ENCODE assay signal across 9 cellular contexts in genomic region chr9:136997355-136997754, GRCh38. TPM values are rescaled to one million over a fixed set of nuclear protein-coding genes. Genes with fewer than 3 reads are reported as not detected.
DNase-seq lines count a peak whose midpoint lies in the region; ATAC-seq and TF ChIP-seq lines count a peak whose summit lies in the region.
"Had no signal": no experiment of that assay in that cellular context is flagged by ENCODE, and none has a peak within 500 bp of the region (broad histone marks: within the 10 kb centered on the region; RNA-seq: fewer than 3 reads in every experiment).

No MANE protein-coding gene starts in this region.

- DNase-seq in PC-9 (no peak), MCF 10A (ENCODE audit: unreplicated experiment) (no peak), trophoblast cell (no peak), kidney tubule cell (ENCODE audit: low spot score) (no peak), cerebellum (ENCODE audit: low spot score) (no peak)
- DNase-seq: left cardiac atrium, SHP77 treated with DMSO at 0.1 percent for 48 hours had no signal

- H2AFZ ChIP-seq in PC-9, result no peak overlapping the region
- peak overlapping the region; percentile 11 for H2AFZ ChIP-seq in trophoblast cell (ENCODE audit: insufficient read depth, low read length, poor library complexity)

- H3K4me3 ChIP-seq in PC-9, result peak overlapping the region; percentile 53; the same call in 1 of the 2 replicates
- no peak overlapping the region for H3K4me3 ChIP-seq in trophoblast cell (ENCODE audit: low read depth, low read length)

- H3K9me3 Mint-ChIP-seq in MCF 10A (ENCODE audit: unreplicated experiment), result no peaks in the 10 kb centered on the region

- CTCF ChIA-PET in PC-9 (lab: Charles Lee), result interaction anchor here (0.6 to 2.1 kb wide), 2 partner anchors 32 to 58 kb away, joined by 3 to 10 read pairs; no protein-coding TSS in a partner anchor
- CTCF ChIA-PET in MCF 10A (lab: Yijun Ruan, JAX), result interaction anchor here (0.6 to 1.4 kb wide), 4 partner anchors 32 to 70 kb away, joined by 3 to 5 read pairs (median 4); partner anchors contain the start of gene C8G

- no peak overlapping the region for H3K9ac ChIP-seq in trophoblast cell (ENCODE audit: low read length)

- H2BK120ac ChIP-seq in trophoblast cell (ENCODE audit: insufficient read depth, low read length, poor library complexity), result peak overlapping the region; percentile 80

- H4K12ac ChIP-seq in trophoblast cell (ENCODE audit: low read depth, low read length), result peak overlapping the region; percentile 68

- H3K4me1 Mint-ChIP-seq in MCF 10A (ENCODE audit: insufficient read depth, unreplicated experiment), result peaks cover 4% of the 10 kb centered on the region

- H3K27me3 Mint-ChIP-seq in MCF 10A (ENCODE audit: insufficient read depth, unreplicated experiment), result no peaks in the 10 kb centered on the region

- peak overlapping the region; percentile 89 for H4K91ac ChIP-seq in trophoblast cell (ENCODE audit: low read depth, low read length)

- intact Hi-C loops in PC-9 (cut with micrococcal nuclease; ENCODE audit: unreplicated experiment) (loop anchor here (2.0 to 5.0 kb wide), 2 partner anchors 150 to 207 kb away; partner anchors contain the start of genes PHPT1 and TMEM141), MCF 10A (cut with micrococcal nuclease) (no loop called here)

- no peaks in the 10 kb centered on the region for H4K20me1 ChIP-seq in PC-9 (ENCODE audit: insufficient read depth)

- H3K14ac ChIP-seq in trophoblast cell (ENCODE audit: low read length), result peak overlapping the region; percentile 85

- H3K4me2 ChIP-seq in PC-9 (peak overlapping the region; percentile 94), trophoblast cell (ENCODE audit: low read length) (peak overlapping the region; percentile 57)

- no peak for ATAC-seq in GM18858 (IDR thresholded peaks at IDR 0.05; ENCODE audit: unreplicated experiment)

- H4K8ac ChIP-seq in trophoblast cell (ENCODE audit: low read depth, low read length), result peak overlapping the region; percentile 32

- H3K4me3 Mint-ChIP-seq in MCF 10A (ENCODE audit: unreplicated experiment), result peak overlapping the region; percentile 57

- H3K9me3 ChIP-seq in PC-9 (ENCODE audit: insufficient read depth, low read depth), result no peaks in the 10 kb centered on the region
- H3K9me3 ChIP-seq in trophoblast cell (ENCODE audit: insufficient read depth, low read depth, low read length), result no peaks in the 10 kb centered on the region

- BruUV-seq in PC-9 (replicated peaks; lab: Mats Ljungman, UMichigan), result TSS peak; percentile 40
- BruUV-seq in MCF 10A (replicated peaks; lab: Mats Ljungman, UMichigan), result no TSS peak

- peak overlapping the region; percentile 29 for H3K4ac ChIP-seq in trophoblast cell (ENCODE audit: low read depth, low read length)

- H3K27ac ChIP-seq in PC-9 (no peak overlapping the region), trophoblast cell (ENCODE audit: low read depth, low read length) (peak overlapping the region; percentile 48)
- H3K27ac ChIP-seq: brain microvascular endothelial cell had no signal

- WGBS in trophoblast cell (ENCODE audit: extremely low coverage, insufficient coverage, insufficient read length), result no CpG with 5 or more reads among the region's 10 CpGs

- H3K9me2 ChIP-seq in PC-9 (ENCODE audit: insufficient read depth), result no peaks in the 10 kb centered on the region

- H3K36me3 ChIP-seq in PC-9 (ENCODE audit: low read depth) (no peaks in the 10 kb centered on the region), trophoblast cell (ENCODE audit: control insufficient read depth in 1 of 2, insufficient read depth in 2 of 2, low read length in 2 of 2) (peaks cover 15 to 21% of the 10 kb centered on the region in 2 experiments)
- H3K36me3 ChIP-seq: brain microvascular endothelial cell had no signal

- H3K79me1 ChIP-seq in trophoblast cell (ENCODE audit: low read length), result peaks cover 42% of the 10 kb centered on the region

- H3K18ac ChIP-seq in trophoblast cell (ENCODE audit: low read length), result peak overlapping the region; percentile 86

- H2BK12ac ChIP-seq in trophoblast cell (ENCODE audit: low read length), result peak overlapping the region; percentile 85

- H3K27me3 ChIP-seq in PC-9 (ENCODE audit: insufficient read depth, low read depth), result no peaks in the 10 kb centered on the region
- H3K27me3 ChIP-seq in trophoblast cell (ENCODE audit: insufficient read depth, low read length), result no peaks in the 10 kb centered on the region
- H3K27me3 ChIP-seq: brain microvascular endothelial cell had no signal

- H2BK5ac ChIP-seq in trophoblast cell (ENCODE audit: low read depth, low read length, poor library complexity), result peak overlapping the region; percentile 79

- peaks cover 7% of the 10 kb centered on the region for H3K36me3 Mint-ChIP-seq in MCF 10A (ENCODE audit: insufficient read depth, unreplicated experiment)

- peaks cover 7% of the 10 kb centered on the region; the same call in 1 of the 2 replicates for H3K79me2 ChIP-seq in PC-9 (ENCODE audit: low read depth)
- H3K79me2 ChIP-seq in trophoblast cell (ENCODE audit: control insufficient read depth, insufficient read depth, low read length, poor library complexity), result peaks cover 14% of the 10 kb centered on the region

- H3F3A ChIP-seq in PC-9 (ENCODE audit: insufficient read depth, low read depth), result peaks cover 21% of the 10 kb centered on the region; the same call in 1 of the 2 replicates

- TF ChIP-seq CTCF in PC-9 (conservative IDR thresholded peaks at IDR 0.05) (no peak), MCF 10A (IDR thresholded peaks at IDR 0.05; ENCODE audit: unreplicated experiment) (no peak)

- POLR2A ChIA-PET in PC-9 (lab: Charles Lee; ENCODE audit: unreplicated experiment) (no interaction called here), MCF 10A (lab: Yijun Ruan, JAX) (interaction anchor here (0.5 kb wide), 1 partner anchor 213 kb away, joined by 3 read pairs; no protein-coding TSS in a partner anchor)

- H3K4me1 ChIP-seq in PC-9 (replicated peaks; ENCODE audit: insufficient read depth), result peaks cover 35% of the 10 kb centered on the region
- peaks cover 44 to 60% of the 10 kb centered on the region in 2 experiments for H3K4me1 ChIP-seq in trophoblast cell (ENCODE audit: control insufficient read depth in 1 of 2, insufficient read depth in 2 of 2, low read length in 2 of 2)

- H3K23ac ChIP-seq in trophoblast cell (ENCODE audit: low read length), result no peak overlapping the region

- H2AK5ac ChIP-seq in trophoblast cell (ENCODE audit: low read length), result peak overlapping the region; percentile 96

- no peak overlapping the region for H3K27ac Mint-ChIP-seq in MCF 10A (ENCODE audit: low read depth, unreplicated experiment)

RNA-seq across cellular contexts. Expression of gene CLIC3, which starts 1.0 kb away (rescaled TPM):
- total RNA-seq in PC-9 (2021) (24.1 and 39.7 TPM in 2 replicates), MCF 10A (2022) (1.2 and 4.2 TPM in 2 replicates), cerebellum (not detected)
- 116 and 128 TPM in 2 replicates for polyA plus RNA-seq in trophoblast cell (2013)

RNA-seq across cellular contexts. Expression of gene PAXX, which starts 5.1 kb away (rescaled TPM):
- total RNA-seq in PC-9 (2021), result 54.9 and 78.9 TPM in 2 replicates
- 43.6 and 57.9 TPM in 2 replicates for total RNA-seq in MCF 10A (2022)
- polyA plus RNA-seq in trophoblast cell (2013), result 85.0 and 88.0 TPM in 2 replicates
- 11.1 TPM for total RNA-seq in cerebellum

RNA-seq across cellular contexts. Expression of gene LCNL1, which starts 14.6 kb away (rescaled TPM):
- 0.41 and 0.43 TPM in 2 replicates for total RNA-seq in PC-9 (2021)
- not detected in 2 replicates for total RNA-seq in MCF 10A (2022)
- 0.15 and 0.17 TPM in 2 replicates for polyA plus RNA-seq in trophoblast cell (2013)
- 0.82 TPM for total RNA-seq in cerebellum

RNA-seq across cellular contexts. Expression of gene PTGDS, which starts 20.1 kb away (rescaled TPM):
- total RNA-seq in PC-9 (2021) (1.7 and 2.0 TPM in 2 replicates), MCF 10A (2022) (1.1 and 1.8 TPM in 2 replicates), cerebellum (67.5 TPM)
- 4.4 and 4.7 TPM in 2 replicates for polyA plus RNA-seq in trophoblast cell (2013)

RNA-seq across cellular contexts. Expression of gene ABCA2, which starts 30.7 kb away (rescaled TPM):
- total RNA-seq in PC-9 (2021), result 79.2 and 115 TPM in 2 replicates
- total RNA-seq in MCF 10A (2022), result 20.0 and 21.7 TPM in 2 replicates
- polyA plus RNA-seq in trophoblast cell (2013), result 6.9 and 7.1 TPM in 2 replicates
- total RNA-seq in cerebellum, result 29.0 TPM
